ENCODE assay signal across 1 cellular context in the genomic region with DNA sequence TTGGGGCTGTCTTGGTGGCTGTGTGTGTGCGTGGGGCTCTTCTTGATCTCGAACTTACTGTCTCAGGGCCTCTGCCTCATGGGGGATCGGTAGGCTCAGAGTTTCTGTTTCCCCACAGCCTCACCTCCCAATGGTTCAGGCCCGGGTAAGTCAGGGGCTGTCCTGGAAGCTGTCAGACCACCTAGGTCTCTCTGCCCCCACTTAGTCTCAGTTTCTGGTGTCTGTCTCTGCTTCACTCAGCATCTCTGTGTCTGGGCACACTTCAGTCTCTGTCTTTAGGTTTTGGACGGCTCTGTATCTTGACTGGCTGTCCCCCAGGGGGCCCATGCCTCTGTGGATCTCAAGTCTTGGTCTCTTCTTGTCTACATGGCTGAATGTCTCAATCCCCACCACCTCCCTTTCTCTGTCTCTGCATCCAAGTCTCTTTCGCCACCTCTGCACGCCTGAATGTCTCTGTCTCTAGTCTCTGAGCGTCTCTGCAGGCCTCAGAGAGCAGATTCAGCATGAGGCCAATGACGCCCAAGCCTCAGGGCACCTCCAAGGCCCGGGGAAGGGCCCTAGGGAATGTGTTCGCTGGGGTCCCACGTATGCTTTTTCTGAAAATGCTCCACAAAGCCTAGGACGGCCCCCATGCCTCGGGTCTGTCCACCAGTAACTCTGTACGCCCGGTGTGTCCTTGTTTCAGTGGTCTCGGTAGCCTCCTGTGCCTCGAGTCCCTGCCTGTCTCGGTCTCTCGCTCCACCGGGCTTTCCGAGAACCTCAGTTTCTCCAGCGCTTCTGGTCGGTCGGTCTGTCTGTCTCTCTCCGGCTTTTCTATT.
TF ChIP-seq lines count a peak whose summit lies in the region.

No MANE protein-coding gene starts in this region.

TF ChIP-seq in endothelial cell of umbilical vein, 7 proteins besides CTCF, POLR2A, EP300 and RAD21:
- no peak for TF ChIP-seq MAX (IDR thresholded peaks at IDR 0.05; ENCODE audit: insufficient read depth, insufficient read length)
- TF ChIP-seq MYC (IDR thresholded peaks at IDR 0.05; ENCODE audit: low read depth, low read length), result no peak
